In genomic region chr10:50343702-50344331, GRCh38 we compare ENCODE assay signal across 29 cellular contexts.
"Had no signal": no experiment of that assay in that cellular context is flagged by ENCODE, and none has a peak within 500 bp of the region (broad histone marks: within the 10 kb centered on the region; RNA-seq: fewer than 3 reads in every experiment).

No MANE protein-coding gene starts in this region.

- H3K4me1 ChIP-seq: ascending aorta, breast epithelium had no signal

- DNase-seq: activated B cell treated with CpG ODN at 0.5 μM for 24 hours; activated CD4-positive, alpha-beta T cell treated with anti-CD3 and anti-CD28 coated beads for 48 hours; activated CD4-positive, alpha-beta T cell treated with anti-CD3 and anti-CD28 coated beads, Interleukin-2, amount 50 U/mL, for 1 hour; activated CD4-positive, alpha-beta T cell treated with anti-CD3 and anti-CD28 coated beads, Interleukin-2, amount 50 U/mL, for 48 hours; activated CD8-positive, alpha-beta memory T cell treated with anti-CD3 and anti-CD28 coated beads for 24 hours; activated CD8-positive, alpha-beta T cell treated with anti-CD3 and anti-CD28 coated beads for 36 hours; activated gamma-delta T cell; activated naive CD4-positive, alpha-beta T cell; activated naive CD4-positive, alpha-beta T cell treated with anti-CD3 and anti-CD28 coated beads, Interleukin-2, amount 10 ng/mL, durations not matched to agents 7 days and 5 days; activated naive CD8-positive, alpha-beta T cell treated with anti-CD3 and anti-CD28 coated beads, Interleukin-2, amount 10 ng/mL, durations not matched to agents 7 days and 5 days; activated T-cell treated with anti-CD3 and anti-CD28 coated beads, Interleukin-2, amount 50 U/mL, for 1 hour; activated T-cell treated with anti-CD3 and anti-CD28 coated beads, Interleukin-2, amount 50 U/mL, for 72 hours; central memory CD4-positive, alpha-beta T cell; cerebellar nuclear complex; dorsolateral prefrontal cortex; effector memory CD4-positive, alpha-beta T cell; foreskin fibroblast; head of caudate nucleus; T-helper 1 cell; T-helper 17 cell; T1000; WERI-Rb-1 had no signal

- ATAC-seq: activated CD4-positive, CD25-positive, alpha-beta regulatory T cell treated with anti-CD3 and anti-CD28 coated beads, Interleukin-2, amount 50 U/mL, for 24 hours; activated CD8-positive, alpha-beta T cell treated with anti-CD3 and anti-CD28 coated beads for 36 hours; activated naive CD4-positive, alpha-beta T cell treated with anti-CD3 and anti-CD28 coated beads, Interleukin-2, amount 50 U/mL, for 72 hours; activated T-cell treated with anti-CD3 and anti-CD28 coated beads, Interleukin-2, amount 50 U/mL, for 72 hours; T-helper 17 cell had no signal

- H3K9me3 ChIP-seq: ascending aorta, breast epithelium had no signal

- H3K4me3 ChIP-seq: ascending aorta, breast epithelium, cardiac muscle cell, coronary artery, dorsolateral prefrontal cortex had no signal

- H3K27me3 ChIP-seq: ascending aorta, breast epithelium, cardiac muscle cell, dorsolateral prefrontal cortex had no signal

- H3K36me3 ChIP-seq: breast epithelium, cardiac muscle cell, WERI-Rb-1 had no signal

- H3K27ac ChIP-seq: ascending aorta, breast epithelium, cardiac muscle cell, coronary artery, dorsolateral prefrontal cortex, epithelial cell of prostate, WERI-Rb-1 had no signal
